13 cellular contexts compared by ENCODE assay signal in the genomic region with DNA sequence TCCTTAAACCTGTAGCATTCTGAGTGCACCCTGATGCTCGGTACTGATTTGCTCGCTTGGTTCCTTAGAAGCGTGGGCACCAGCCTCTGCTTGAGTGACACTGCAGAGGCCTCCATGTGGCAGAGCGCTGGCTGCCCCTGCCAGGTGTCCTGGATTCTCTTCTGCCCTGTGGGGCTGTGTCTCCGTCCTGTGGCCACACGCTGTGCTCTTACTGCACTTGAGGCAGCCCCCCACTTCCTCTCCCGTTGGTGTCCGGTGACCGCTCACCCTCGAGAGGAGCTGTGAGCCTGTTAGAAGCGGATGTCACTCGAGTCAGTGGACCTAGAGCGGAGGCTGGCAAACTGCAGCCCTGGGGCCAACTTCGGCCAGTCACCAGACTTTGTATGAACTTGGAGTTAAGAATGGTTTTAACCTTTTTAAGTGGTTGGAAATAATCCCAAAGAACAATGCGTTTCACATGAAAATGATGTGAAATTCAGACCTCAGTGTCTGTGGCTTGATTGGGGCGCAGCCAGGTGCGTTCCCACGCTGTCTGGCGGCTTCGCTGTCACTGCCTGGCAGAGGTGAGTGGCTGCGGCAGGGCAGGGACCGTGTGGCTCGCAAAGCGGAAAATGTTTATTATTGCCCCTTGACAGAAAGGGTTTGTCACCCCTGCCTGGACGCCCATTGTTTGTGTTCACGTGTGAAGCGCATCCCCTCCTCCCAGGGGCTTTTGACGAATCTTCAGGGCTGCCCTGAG.
"Had no signal": no experiment of that assay in that cellular context is flagged by ENCODE, and none has a peak within 500 bp of the region (broad histone marks: within the 10 kb centered on the region; RNA-seq: fewer than 3 reads in every experiment).

No MANE protein-coding gene starts in this region.

- H3K9me3 ChIP-seq: breast epithelium, gastroesophageal sphincter, transverse colon had no signal

- H3K9me3 Mint-ChIP-seq: activated CD4-positive, alpha-beta T cell treated with anti-CD3 and anti-CD28 coated beads, Interleukin-2, amount 10 ng/mL, durations not matched to agents 24 days and 14 days; activated T-helper 17 cell treated with anti-CD3 and anti-CD28 coated beads, Interleukin-2, amount 50 U/mL, for 72 hours; T-helper 1 cell treated with Interleukin-12 subunit alpha and Interleukin-12 subunit beta and Interleukin-4 antibody, amounts not matched to agents 30 μg/mL and 1 μg/mL, for 36 hours had no signal

- H3K27ac ChIP-seq: breast epithelium, gastroesophageal sphincter, transverse colon had no signal

- H3K27me3 ChIP-seq: breast epithelium, gastroesophageal sphincter, transverse colon had no signal

- H3K4me3 Mint-ChIP-seq: activated CD4-positive, alpha-beta T cell treated with anti-CD3 and anti-CD28 coated beads, Interleukin-2, amount 10 ng/mL, durations not matched to agents 24 days and 14 days; activated T-helper 17 cell treated with anti-CD3 and anti-CD28 coated beads, Interleukin-2, amount 50 U/mL, for 72 hours; T-helper 1 cell treated with Interleukin-12 subunit alpha and Interleukin-12 subunit beta and Interleukin-4 antibody, amounts not matched to agents 30 μg/mL and 1 μg/mL, for 36 hours had no signal

- H3K27me3 Mint-ChIP-seq: activated CD4-positive, alpha-beta T cell treated with anti-CD3 and anti-CD28 coated beads, Interleukin-2, amount 10 ng/mL, durations not matched to agents 24 days and 14 days; activated T-helper 17 cell treated with anti-CD3 and anti-CD28 coated beads, Interleukin-2, amount 50 U/mL, for 72 hours had no signal

- H3K4me1 ChIP-seq: breast epithelium had no signal

- H3K4me1 Mint-ChIP-seq: activated T-helper 17 cell treated with anti-CD3 and anti-CD28 coated beads, Interleukin-2, amount 50 U/mL, for 72 hours had no signal

- DNase-seq: activated CD4-positive, alpha-beta T cell treated with anti-CD3 and anti-CD28 coated beads, Interleukin-2, amount 10 ng/mL, durations not matched to agents 24 days and 14 days; activated naive CD4-positive, alpha-beta T cell treated with Interleukin-2 at 50 U/mL for 16 hours; activated T-cell treated with anti-CD3 and anti-CD28 coated beads for 4 hours; aorta; left colon; stimulated activated CD4-positive, alpha-beta T cell treated with anti-CD3 and anti-CD28 coated beads, Interleukin-2, amount 100 ng/mL, for 48 hours; stimulated activated naive CD4-positive, alpha-beta T cell; transverse colon had no signal

- ATAC-seq: activated T-helper 17 cell treated with anti-CD3 and anti-CD28 coated beads, Interleukin-2, amount 50 U/mL, for 72 hours; gastroesophageal sphincter; left colon had no signal

- H3K4me3 ChIP-seq: breast epithelium, gastroesophageal sphincter, transverse colon had no signal

- H3K27ac Mint-ChIP-seq: activated CD4-positive, alpha-beta T cell treated with anti-CD3 and anti-CD28 coated beads, Interleukin-2, amount 10 ng/mL, durations not matched to agents 24 days and 14 days; activated T-helper 17 cell treated with anti-CD3 and anti-CD28 coated beads, Interleukin-2, amount 50 U/mL, for 72 hours; T-helper 1 cell treated with Interleukin-12 subunit alpha and Interleukin-12 subunit beta and Interleukin-4 antibody, amounts not matched to agents 30 μg/mL and 1 μg/mL, for 36 hours had no signal

- FAIRE-seq: endometrium had no signal
